ENCODE assay signal across 18 cellular contexts in genomic region chr5:132444061-132444460, GRCh38. TPM values are rescaled to one million over a fixed set of nuclear protein-coding genes. Genes with fewer than 3 reads are reported as not detected.
DNase-seq lines count a peak whose midpoint lies in the region; ATAC-seq and TF ChIP-seq lines count a peak whose summit lies in the region.
"Had no signal": no experiment of that assay in that cellular context is flagged by ENCODE, and none has a peak within 500 bp of the region (broad histone marks: within the 10 kb centered on the region; RNA-seq: fewer than 3 reads in every experiment).

No MANE protein-coding gene starts in this region.

- H3K4me1 ChIP-seq in vagina: peaks cover 60% of the 10 kb centered on the region

- H3K9me3 ChIP-seq in vagina: no peaks in the 10 kb centered on the region
- H3K9me3 ChIP-seq: Peyer's patch, thyroid gland had no signal

- peak overlapping the region; percentile 37 for H3K27ac Mint-ChIP-seq in activated naive CD8-positive, alpha-beta T cell treated with anti-CD3 and anti-CD28 coated beads, Interleukin-2, amount 10 ng/mL, durations not matched to agents 7 days and 5 days
- no peak overlapping the region for H3K27ac Mint-ChIP-seq in activated naive CD8-positive, alpha-beta T cell treated with anti-CD3 and anti-CD28 coated beads for 36 hours
- peak overlapping the region; percentile 96 for H3K27ac Mint-ChIP-seq in mesothelial cell of epicardium
- H3K27ac Mint-ChIP-seq: brain had no signal

- no peak for TF ChIP-seq CTCF in mesothelial cell of epicardium (IDR thresholded peaks at IDR 0.05; ENCODE audit: unreplicated experiment)
- TF ChIP-seq CTCF in vagina (IDR thresholded peaks at IDR 0.05): no peak

- H3K27ac ChIP-seq in vagina: peak overlapping the region; percentile 23
- H3K27ac ChIP-seq: hepatocyte had no signal

- peaks cover 2% of the 10 kb centered on the region for H3K9me3 Mint-ChIP-seq in activated naive CD8-positive, alpha-beta T cell treated with anti-CD3 and anti-CD28 coated beads, Interleukin-2, amount 10 ng/mL, durations not matched to agents 7 days and 5 days
- H3K9me3 Mint-ChIP-seq in activated naive CD8-positive, alpha-beta T cell treated with anti-CD3 and anti-CD28 coated beads for 36 hours: no peaks in the 10 kb centered on the region
- H3K9me3 Mint-ChIP-seq in mesothelial cell of epicardium: no peaks in the 10 kb centered on the region
- H3K9me3 Mint-ChIP-seq: activated naive CD4-positive, alpha-beta T cell treated with anti-CD3 and anti-CD28 coated beads, Interleukin-2, amount 50 U/mL, for 24 hours; brain had no signal

- POLR2A ChIA-PET in activated naive CD8-positive, alpha-beta T cell treated with anti-CD3 and anti-CD28 coated beads, Interleukin-2, amount 10 ng/mL, durations not matched to agents 7 days and 5 days (lab: Charles Lee): interaction anchor here (0.9 to 2.1 kb wide), 6 partner anchors 11 to 46 kb away, joined by 3 to 15 read pairs (median 4); partner anchors contain the start of gene IRF1

- DNase-seq in activated naive CD8-positive, alpha-beta T cell treated with anti-CD3 and anti-CD28 coated beads, Interleukin-2, amount 10 ng/mL, durations not matched to agents 7 days and 5 days: no peak
- no peak for DNase-seq in activated naive CD8-positive, alpha-beta T cell treated with anti-CD3 and anti-CD28 coated beads for 36 hours
- peak; percentile 30 for DNase-seq in NCI-H69 (lab: John Stamatoyannopoulos, UW)
- DNase-seq in mesothelial cell of epicardium (ENCODE audit: low spot score in 2 of 2, unreplicated experiment in 2 of 2): no peak
- DNase-seq in vagina (ENCODE audit: extremely low spot score in 2 of 2): no peak
- DNase-seq in GF-D8 (lab: John Stamatoyannopoulos, UW): no peak
- DNase-seq: cortex of kidney, Kasumi-1, mesendoderm, NCI-H748 treated with DMSO at 0.1 percent for 48 hours, Peyer's patch, thyroid gland had no signal

- intact Hi-C loops in vagina (cut with DNase I): no loop called here

- peaks cover 63% of the 10 kb centered on the region for H3K36me3 Mint-ChIP-seq in activated naive CD8-positive, alpha-beta T cell treated with anti-CD3 and anti-CD28 coated beads, Interleukin-2, amount 10 ng/mL, durations not matched to agents 7 days and 5 days
- peaks cover 45% of the 10 kb centered on the region for H3K36me3 Mint-ChIP-seq in activated naive CD8-positive, alpha-beta T cell treated with anti-CD3 and anti-CD28 coated beads for 36 hours
- H3K36me3 Mint-ChIP-seq in mesothelial cell of epicardium: no peaks in the 10 kb centered on the region
- H3K36me3 Mint-ChIP-seq: brain had no signal

- H3K36me3 ChIP-seq in vagina: no peaks in the 10 kb centered on the region
- H3K36me3 ChIP-seq: thyroid gland had no signal

- no peaks in the 10 kb centered on the region for H3K27me3 ChIP-seq in vagina
- H3K27me3 ChIP-seq: hepatocyte, Peyer's patch, thyroid gland had no signal

- no peak overlapping the region for H3K4me3 Mint-ChIP-seq in activated naive CD8-positive, alpha-beta T cell treated with anti-CD3 and anti-CD28 coated beads, Interleukin-2, amount 10 ng/mL, durations not matched to agents 7 days and 5 days
- no peak overlapping the region for H3K4me3 Mint-ChIP-seq in activated naive CD8-positive, alpha-beta T cell treated with anti-CD3 and anti-CD28 coated beads for 36 hours
- H3K4me3 Mint-ChIP-seq in mesothelial cell of epicardium: no peak overlapping the region
- H3K4me3 Mint-ChIP-seq: brain had no signal

- ATAC-seq in activated naive CD8-positive, alpha-beta T cell treated with anti-CD3 and anti-CD28 coated beads, Interleukin-2, amount 10 ng/mL, durations not matched to agents 7 days and 5 days (ENCODE audit: low read depth): no peak
- ATAC-seq in HG02610 (IDR thresholded peaks at IDR 0.05; ENCODE audit: unreplicated experiment) (no peak), HG02938 (IDR thresholded peaks at IDR 0.05; ENCODE audit: unreplicated experiment) (no peak)
- ATAC-seq: GM12878 had no signal

- H3K4me3 ChIP-seq in vagina: no peak overlapping the region
- H3K4me3 ChIP-seq: GM12878, hepatocyte, Peyer's patch, thyroid gland had no signal

- no peaks in the 10 kb centered on the region for H3K27me3 Mint-ChIP-seq in activated naive CD8-positive, alpha-beta T cell treated with anti-CD3 and anti-CD28 coated beads, Interleukin-2, amount 10 ng/mL, durations not matched to agents 7 days and 5 days
- H3K27me3 Mint-ChIP-seq in activated naive CD8-positive, alpha-beta T cell treated with anti-CD3 and anti-CD28 coated beads for 36 hours: no peaks in the 10 kb centered on the region
- no peaks in the 10 kb centered on the region for H3K27me3 Mint-ChIP-seq in mesothelial cell of epicardium (ENCODE audit: low read depth)
- H3K27me3 Mint-ChIP-seq: activated naive CD4-positive, alpha-beta T cell treated with anti-CD3 and anti-CD28 coated beads, Interleukin-2, amount 50 U/mL, for 24 hours; brain had no signal

- no peak for TF ChIP-seq POLR2A in vagina (IDR thresholded peaks at IDR 0.05)

- peaks cover 62% of the 10 kb centered on the region for H3K4me1 Mint-ChIP-seq in activated naive CD8-positive, alpha-beta T cell treated with anti-CD3 and anti-CD28 coated beads, Interleukin-2, amount 10 ng/mL, durations not matched to agents 7 days and 5 days
- peaks cover 61% of the 10 kb centered on the region for H3K4me1 Mint-ChIP-seq in activated naive CD8-positive, alpha-beta T cell treated with anti-CD3 and anti-CD28 coated beads for 36 hours
- peaks cover 28% of the 10 kb centered on the region for H3K4me1 Mint-ChIP-seq in mesothelial cell of epicardium

RNA-seq across cellular contexts. Expression of gene IRF1, which starts 46.5 kb away (rescaled TPM):
- total RNA-seq in activated naive CD8-positive, alpha-beta T cell treated with anti-CD3 and anti-CD28 coated beads, Interleukin-2, amount 10 ng/mL, durations not matched to agents 7 days and 5 days: 100 to 1,000 TPM; 228 to 238 TPM
- total RNA-seq in activated naive CD8-positive, alpha-beta T cell treated with anti-CD3 and anti-CD28 coated beads for 36 hours: 100 to 1,000 TPM; 228 to 232 TPM
- total RNA-seq in mesothelial cell of epicardium (33.1 to 35.6 TPM (median 33.3 TPM) in 3 replicates), vagina (49.8 TPM)
